In genomic region chr9:82961504-82962125, GRCh38 we compare ENCODE assay signal across 8 cellular contexts.
DNase-seq lines count a peak whose midpoint lies in the region; ATAC-seq and TF ChIP-seq lines count a peak whose summit lies in the region.

No MANE protein-coding gene starts in this region.

- WGBS in heart left ventricle, 4 donors = 17 to 24% (median 21%) methylated on average over 7 of the region's 7 CpGs

- TF ChIP-seq CTCF in GM12865 (IDR thresholded peaks at IDR 0.05; ENCODE audit: insufficient read depth, low read depth, low read length, missing control alignments) = peak; percentile 77
- TF ChIP-seq CTCF in heart left ventricle (IDR thresholded peaks at IDR 0.05) = peak; percentile 61 to 85 (median 72)

- no peaks in the 10 kb centered on the region for H3K4me1 Mint-ChIP-seq in activated naive CD4-positive, alpha-beta T cell treated with anti-CD3 and anti-CD28 coated beads, Interleukin-2, amount 50 U/mL, for 24 hours

- TF ChIP-seq POLR2A in heart left ventricle (IDR thresholded peaks at IDR 0.05) = no peak

- H3K9me3 ChIP-seq in NT2/D1 (ENCODE audit: insufficient read depth, low read length) = no peaks in the 10 kb centered on the region
- no peaks in the 10 kb centered on the region for H3K9me3 ChIP-seq in heart left ventricle

- H3K27me3 ChIP-seq in NT2/D1 (ENCODE audit: insufficient read depth, insufficient read length) (no peaks in the 10 kb centered on the region), heart left ventricle (peaks cover 0 to 4% (median 0%) of the 10 kb centered on the region in 9 donors)

- peak; percentile 73 for DNase-seq in GM12865 (ENCODE audit: low read depth)
- DNase-seq in Jurkat, Clone E6-1 (ENCODE audit: low read depth, low spot score) = peak; percentile 80
- DNase-seq in NT2/D1 (ENCODE audit: low read depth, low spot score) = peak; percentile 80
- peak in 4 of 5 donors; percentile 56 to 77 (median 62) for DNase-seq in heart left ventricle
- DNase-seq in pulmonary artery endothelial cell (ENCODE audit: low read depth, low spot score) = peak; percentile 37
- DNase-seq in effector CD8-positive, alpha-beta T cell (lab: John Stamatoyannopoulos, UW) = no peak

- no peaks in the 10 kb centered on the region for H3K36me3 Mint-ChIP-seq in activated naive CD4-positive, alpha-beta T cell treated with anti-CD3 and anti-CD28 coated beads, Interleukin-2, amount 50 U/mL, for 24 hours

- H3K4me1 ChIP-seq in NT2/D1 (ENCODE audit: insufficient read depth, insufficient read length) (no peaks in the 10 kb centered on the region), heart left ventricle (peaks cover 0 to 5% (median 0%) of the 10 kb centered on the region in 12 donors)

- no peaks in the 10 kb centered on the region for H3K36me3 ChIP-seq in NT2/D1 (ENCODE audit: insufficient read depth, insufficient read length, low read length)
- no peaks in the 10 kb centered on the region for H3K36me3 ChIP-seq in heart left ventricle

- H3K27me3 Mint-ChIP-seq in activated naive CD4-positive, alpha-beta T cell treated with anti-CD3 and anti-CD28 coated beads, Interleukin-2, amount 50 U/mL, for 24 hours = peaks cover 2% of the 10 kb centered on the region

- intact Hi-C loops in heart left ventricle (cut with DNase I) = loop anchor here in 2 of 10 donors (5.0 to 10.0 kb wide), 3 partner anchors 427 to 1439 kb away; no protein-coding TSS in a partner anchor

- H3K9ac ChIP-seq in NT2/D1 (ENCODE audit: insufficient read length, low read depth) = no peak overlapping the region

- no peak overlapping the region for H3K4me3 Mint-ChIP-seq in activated naive CD4-positive, alpha-beta T cell treated with anti-CD3 and anti-CD28 coated beads, Interleukin-2, amount 50 U/mL, for 24 hours

- H3K4me3 ChIP-seq in GM12865 (ENCODE audit: low read depth, low read length) (no peak overlapping the region), NT2/D1 (ENCODE audit: insufficient read length, low read depth) (no peak overlapping the region), heart left ventricle (no peak overlapping the region)
- H3K4me3 ChIP-seq in Jurkat, Clone E6-1 (ENCODE audit: low read length) = no peak overlapping the region

- peak overlapping the region; percentile 41 for H3K27ac Mint-ChIP-seq in activated naive CD4-positive, alpha-beta T cell treated with anti-CD3 and anti-CD28 coated beads, Interleukin-2, amount 50 U/mL, for 24 hours

- no peaks in the 10 kb centered on the region for H3K9me3 Mint-ChIP-seq in activated naive CD4-positive, alpha-beta T cell treated with anti-CD3 and anti-CD28 coated beads, Interleukin-2, amount 50 U/mL, for 24 hours

- no peak overlapping the region for H3K27ac ChIP-seq in heart left ventricle

- ATAC-seq in GM21825 (IDR thresholded peaks at IDR 0.05; ENCODE audit: unreplicated experiment) (peak; percentile 90), heart left ventricle (peak in 3 of 4 donors; percentile 85 to 92 (median 89))
